23 cellular contexts compared by ENCODE assay signal in the genomic region with DNA sequence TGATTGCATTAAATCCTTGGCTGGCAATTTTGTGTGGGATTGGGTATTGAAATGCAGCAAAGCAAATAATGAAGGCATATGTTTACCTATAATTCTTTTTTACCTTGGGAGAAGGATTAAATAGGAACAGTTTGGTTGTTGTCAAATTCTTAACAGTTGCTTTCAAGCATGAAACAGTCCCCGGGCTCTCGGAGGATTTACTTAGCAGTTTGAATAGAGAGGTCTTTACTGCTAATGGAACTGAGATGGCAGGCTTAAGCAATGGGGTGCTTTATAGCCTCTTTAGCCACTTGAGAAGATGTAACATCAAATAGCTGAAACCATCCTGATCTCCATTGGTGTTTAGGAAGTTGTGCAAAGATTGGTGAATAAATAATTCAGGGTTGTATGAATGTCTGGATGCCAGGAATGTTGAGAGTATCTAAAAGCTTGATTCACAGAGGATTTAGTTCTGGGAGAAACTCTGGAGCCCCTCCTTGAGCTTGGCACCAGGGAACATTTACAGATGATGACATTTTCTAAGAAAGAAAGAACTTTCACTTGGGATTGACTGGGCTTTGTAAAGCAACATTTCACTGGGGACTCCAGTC. TPM values are rescaled to one million over a fixed set of nuclear protein-coding genes. Genes with fewer than 3 reads are reported as not detected.
DNase-seq lines count a peak whose midpoint lies in the region; ATAC-seq and TF ChIP-seq lines count a peak whose summit lies in the region.
"Had no signal": no experiment of that assay in that cellular context is flagged by ENCODE, and none has a peak within 500 bp of the region (broad histone marks: within the 10 kb centered on the region; RNA-seq: fewer than 3 reads in every experiment).

No MANE protein-coding gene starts in this region.

- H3K27me3 ChIP-seq in ACC112 (ENCODE audit: insufficient read depth, low read length) (no peaks in the 10 kb centered on the region), GM23338 (ENCODE audit: insufficient read depth) (no peaks in the 10 kb centered on the region), neural progenitor cell (no peaks in the 10 kb centered on the region)

- H3K4me3 Mint-ChIP-seq in GM23338, result no peak overlapping the region
- H3K4me3 Mint-ChIP-seq in neural progenitor cell, result no peak overlapping the region
- no peak overlapping the region for H3K4me3 Mint-ChIP-seq in type B pancreatic cell
- H3K4me3 Mint-ChIP-seq: activated naive CD8-positive, alpha-beta T cell treated with anti-CD3 and anti-CD28 coated beads for 36 hours; activated T-helper 1 cell treated with anti-CD3 and anti-CD28 coated beads, Interleukin-12 subunit alpha, Interleukin-12 subunit beta, Interleukin-2, Interleukin-4 antibody, amounts not matched to agents 30 ng/mL and 10 ng/mL and 1 ng/mL, durations not matched to agents 14 hours and 24 hours and 36 hours; T-helper 17 cell had no signal

- no peaks in the 10 kb centered on the region for H3K9me3 ChIP-seq in neural progenitor cell (ENCODE audit: low read depth)
- H3K9me3 ChIP-seq: Caco-2 had no signal

- peak; percentile 31; the same call in 1 of the 3 replicates for ATAC-seq in GM23338
- no peak for ATAC-seq in GM21825 (IDR thresholded peaks at IDR 0.05; ENCODE audit: unreplicated experiment)
- ATAC-seq: T-helper 17 cell had no signal

- in situ Hi-C loops in astrocyte of the spinal cord (cut with HindIII; ENCODE audit: low sequenced_read_pairs), result no loop called here

- H3K36me3 Mint-ChIP-seq in GM23338 (ENCODE audit: low read depth) (no peaks in the 10 kb centered on the region), neural progenitor cell (no peaks in the 10 kb centered on the region), type B pancreatic cell (no peaks in the 10 kb centered on the region)
- H3K36me3 Mint-ChIP-seq: activated naive CD8-positive, alpha-beta T cell treated with anti-CD3 and anti-CD28 coated beads for 36 hours had no signal

- TF ChIP-seq CTCF in GM23338 (conservative IDR thresholded peaks at IDR 0.05; ENCODE audit: low read depth in 2 of 2) (no peak), astrocyte of the spinal cord (IDR thresholded peaks at IDR 0.05; ENCODE audit: low read depth, low read length) (no peak), neural progenitor cell (IDR thresholded peaks at IDR 0.05) (no peak), type B pancreatic cell (conservative IDR thresholded peaks at IDR 0.05) (no peak)

- H3K4me3 ChIP-seq in ACC112 (ENCODE audit: low read depth, low read length) (peak overlapping the region; percentile 77; the same call in 1 of the 2 replicates), GM23338 (no peak overlapping the region), astrocyte of the spinal cord (ENCODE audit: low read depth, low read length) (no peak overlapping the region), neural progenitor cell (peak overlapping the region; percentile 35)

- peaks cover 62% of the 10 kb centered on the region for H3K79me2 ChIP-seq in ACC112 (ENCODE audit: control insufficient read depth, insufficient read depth, low read length, unreplicated experiment)
- H3K79me2 ChIP-seq in GM23338 (replicated peaks; ENCODE audit: insufficient read depth), result no peaks in the 10 kb centered on the region
- H3K79me2 ChIP-seq in neural progenitor cell (ENCODE audit: low read depth), result no peaks in the 10 kb centered on the region

- H3K9me3 Mint-ChIP-seq in GM23338 (no peaks in the 10 kb centered on the region), neural progenitor cell (peaks cover 4% of the 10 kb centered on the region), type B pancreatic cell (no peaks in the 10 kb centered on the region)
- H3K9me3 Mint-ChIP-seq: activated naive CD8-positive, alpha-beta T cell treated with anti-CD3 and anti-CD28 coated beads for 36 hours; activated T-helper 1 cell treated with anti-CD3 and anti-CD28 coated beads, Interleukin-12 subunit alpha, Interleukin-12 subunit beta, Interleukin-2, Interleukin-4 antibody, amounts not matched to agents 30 ng/mL and 10 ng/mL and 1 ng/mL, durations not matched to agents 14 hours and 24 hours and 36 hours had no signal

- H3F3A ChIP-seq in GM23338 (replicated peaks; ENCODE audit: low read depth) (no peaks in the 10 kb centered on the region), neural progenitor cell (ENCODE audit: low read depth) (peaks cover 36% of the 10 kb centered on the region)

- H3K36me3 ChIP-seq in ACC112 (ENCODE audit: insufficient read depth, low read length), result no peaks in the 10 kb centered on the region
- no peaks in the 10 kb centered on the region for H3K36me3 ChIP-seq in GM23338 (ENCODE audit: insufficient read depth)
- no peaks in the 10 kb centered on the region for H3K36me3 ChIP-seq in neural progenitor cell

- H3K9me2 ChIP-seq in GM23338 (ENCODE audit: insufficient read depth), result no peaks in the 10 kb centered on the region

- no peak overlapping the region for H3K27ac Mint-ChIP-seq in GM23338
- H3K27ac Mint-ChIP-seq in neural progenitor cell, result no peak overlapping the region
- H3K27ac Mint-ChIP-seq in type B pancreatic cell, result no peak overlapping the region
- H3K27ac Mint-ChIP-seq: activated naive CD8-positive, alpha-beta T cell treated with anti-CD3 and anti-CD28 coated beads for 36 hours; activated T-helper 1 cell treated with anti-CD3 and anti-CD28 coated beads, Interleukin-12 subunit alpha, Interleukin-12 subunit beta, Interleukin-2, Interleukin-4 antibody, amounts not matched to agents 30 ng/mL and 10 ng/mL and 1 ng/mL, durations not matched to agents 14 hours and 24 hours and 36 hours; T-helper 17 cell had no signal

- H2AFZ ChIP-seq in ACC112 (ENCODE audit: low read length, unreplicated experiment), result peak overlapping the region; percentile 1
- no peak overlapping the region for H2AFZ ChIP-seq in GM23338
- no peak overlapping the region for H2AFZ ChIP-seq in neural progenitor cell (replicated peaks)

- H4K20me1 ChIP-seq in GM23338 (replicated peaks; ENCODE audit: insufficient read depth) (no peaks in the 10 kb centered on the region), neural progenitor cell (ENCODE audit: low read depth) (no peaks in the 10 kb centered on the region)

- peaks cover 2% of the 10 kb centered on the region for H3K27me3 Mint-ChIP-seq in GM23338 (ENCODE audit: insufficient read depth, low read depth, poor library complexity)
- H3K27me3 Mint-ChIP-seq in neural progenitor cell (ENCODE audit: insufficient read depth, low read depth), result no peaks in the 10 kb centered on the region
- H3K27me3 Mint-ChIP-seq in type B pancreatic cell, result peaks cover 17% of the 10 kb centered on the region
- H3K27me3 Mint-ChIP-seq: activated naive CD8-positive, alpha-beta T cell treated with anti-CD3 and anti-CD28 coated beads for 36 hours; T-helper 17 cell had no signal

- no peak for DNase-seq in GM23338 (ENCODE audit: low spot score)
- DNase-seq in astrocyte of the spinal cord (ENCODE audit: low read depth, low spot score), result peak; percentile 27
- DNase-seq in neural progenitor cell (ENCODE audit: low spot score), result peak; percentile 84
- DNase-seq in pons (ENCODE audit: low spot score), result no peak
- no peak for DNase-seq in type B pancreatic cell (ENCODE audit: extremely low spot score, unreplicated experiment)
- no peak for DNase-seq in dermis blood vessel endothelial cell
- DNase-seq: activated CD4-positive, CD25-positive, alpha-beta regulatory T cell; activated naive CD8-positive, alpha-beta T cell treated with anti-CD3 and anti-CD28 coated beads for 36 hours; Caco-2; caudate nucleus; effector memory CD4-positive, alpha-beta T cell; KBM-7; MV-4-11; NCI-H226; occipital lobe; SHP77 treated with DMSO at 0.1 percent for 48 hours; stimulated activated CD4-positive, alpha-beta T cell treated with anti-CD3 and anti-CD28 coated beads, Interleukin-2, amount 100 ng/mL, for 48 hours; substantia nigra; T-helper 17 cell had no signal

- H3K4me1 Mint-ChIP-seq in GM23338, result peaks cover 9% of the 10 kb centered on the region; the same call in 2 of the 3 replicates
- peaks cover 34% of the 10 kb centered on the region for H3K4me1 Mint-ChIP-seq in neural progenitor cell
- peaks cover 13% of the 10 kb centered on the region for H3K4me1 Mint-ChIP-seq in type B pancreatic cell (ENCODE audit: unreplicated experiment)
- H3K4me1 Mint-ChIP-seq: activated naive CD8-positive, alpha-beta T cell treated with anti-CD3 and anti-CD28 coated beads for 36 hours had no signal

- H3K27ac ChIP-seq in ACC112 (ENCODE audit: low read depth, low read length) (0 out of 2 replicates have a peak overlapping the region, but pooled peaks have one; percentile 53), GM23338 (ENCODE audit: low read depth) (no peak overlapping the region), neural progenitor cell (peak overlapping the region; percentile 90)

- H3K4me2 ChIP-seq in GM23338 (no peak overlapping the region), neural progenitor cell (peak overlapping the region; percentile 76)

- H3K9ac ChIP-seq in neural progenitor cell, result no peak overlapping the region

- H3K4me1 ChIP-seq in ACC112 (ENCODE audit: control insufficient read depth, insufficient read depth, low read length, unreplicated experiment) (peaks cover 32% of the 10 kb centered on the region), GM23338 (ENCODE audit: insufficient read depth) (no peaks in the 10 kb centered on the region), neural progenitor cell (peaks cover 52% of the 10 kb centered on the region)

TF ChIP-seq in GM23338, 12 proteins besides CTCF, POLR2A, EP300 and RAD21 (continues in another document):
- TF ChIP-seq EZH2 (IDR thresholded peaks at IDR 0.05; ENCODE audit: low read depth, unreplicated experiment), result no peak

RNA-seq across cellular contexts. Expression of gene PTPRM, which starts 51.8 kb away (rescaled TPM):
- total RNA-seq in GM23338 (2014; rRNA removed; shearing (Covaris generic)), result 5.3 and 6.3 TPM in 2 replicates
- 1.6 and 4.3 TPM in 2 replicates for polyA plus RNA-seq in GM23338 (2016; fragmentation: Nextera tagmentation; extraction: Ambion mirVana)
- 13.9 and 18.6 TPM in 2 replicates for total RNA-seq in neural progenitor cell (ENCODE audit: low replicate concordance)
- 11.2 and 18.6 TPM in 2 replicates for total RNA-seq in type B pancreatic cell (ENCODE audit: low replicate concordance)
- total RNA-seq in dermis blood vessel endothelial cell, result 87.5 and 104 TPM in 2 replicates
- total RNA-seq: OCI-LY7 had no signal

Comparison
In these comparisons a context has a peak if more than half of its experiments do, and no peak if none do; other contexts are left out.
1. H3K4me3 ChIP-seq: peak in ACC112 (single experiment) and neural progenitor cell (single experiment); none in GM23338 (single experiment) and astrocyte of the spinal cord (single experiment).
2. DNase-seq: peak in astrocyte of the spinal cord (single experiment) and neural progenitor cell (single experiment); none in GM23338 (single experiment), pons (single experiment), type B pancreatic cell (single experiment) and dermis blood vessel endothelial cell (single experiment).